1 cellular context compared by ENCODE assay signal in the genomic region with DNA sequence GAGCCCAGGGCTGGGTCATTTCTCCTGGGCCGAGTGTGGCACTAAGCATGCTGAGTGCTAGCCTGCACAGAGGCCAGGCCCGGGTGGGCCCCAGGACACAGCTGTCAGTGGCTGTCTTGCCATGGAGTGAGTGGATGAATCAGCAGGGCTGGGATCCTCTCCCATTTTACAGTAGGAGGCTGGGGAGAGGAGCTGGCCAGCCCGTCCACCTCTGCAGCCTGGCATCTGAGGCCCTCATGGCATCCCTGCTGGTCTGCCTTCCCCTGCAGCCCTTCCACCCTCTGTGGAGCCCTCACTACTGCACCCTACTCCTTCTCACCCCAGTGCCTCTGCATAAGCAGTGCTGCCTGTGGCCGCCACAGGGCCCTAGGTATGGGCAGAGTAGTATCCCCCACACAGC. TPM values are rescaled to one million over a fixed set of nuclear protein-coding genes. Genes with fewer than 3 reads are reported as not detected.
"Had no signal": no experiment of that assay in that cellular context is flagged by ENCODE, and none has a peak within 500 bp of the region (broad histone marks: within the 10 kb centered on the region; RNA-seq: fewer than 3 reads in every experiment).

No MANE protein-coding gene starts in this region.

RNA-seq across cellular contexts. Expression of a gene that starts 21.1 kb away (rescaled TPM):
- total RNA-seq: T-helper 17 cell had no signal
